21 cellular contexts compared by ENCODE assay signal in the genomic region with DNA sequence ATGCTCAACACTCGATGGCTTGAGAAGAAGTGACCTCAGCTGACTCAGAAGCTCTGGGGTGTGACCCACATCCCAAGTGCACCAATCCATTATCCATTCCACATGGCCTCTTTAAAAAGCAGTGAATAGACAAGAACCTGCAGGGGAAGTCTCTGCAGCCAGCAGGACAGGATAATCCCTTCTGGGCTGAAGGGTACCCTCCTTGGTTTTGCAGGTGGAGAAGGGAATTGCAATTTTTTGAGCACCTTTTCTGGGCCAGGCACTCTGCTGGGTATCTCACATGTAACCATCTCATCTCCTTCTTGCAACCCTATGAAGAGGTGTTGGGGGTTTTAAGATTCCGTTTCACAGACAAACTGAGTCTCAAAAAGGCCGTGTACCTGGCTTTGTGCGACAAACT.
"Had no signal": no experiment of that assay in that cellular context is flagged by ENCODE, and none has a peak within 500 bp of the region (broad histone marks: within the 10 kb centered on the region; RNA-seq: fewer than 3 reads in every experiment).

No MANE protein-coding gene starts in this region.

- H3K79me2 ChIP-seq: hepatocyte had no signal

- H3K4me2 ChIP-seq: hepatocyte had no signal

- H3K27ac Mint-ChIP-seq: naive B cell; nephron; stimulated activated naive B cell treated with anti-CD40 and anti-IgM and Interleukin-4, amounts not matched to agents 10 μg/mL and 1 μg/mL and 100 μg/mL, for 72 hours; stimulated activated naive CD8-positive, alpha-beta T cell treated with anti-CD3 and anti-CD28 coated beads, Interleukin-15, amount 100 ng/mL, for 72 hours had no signal

- H3K4me1 Mint-ChIP-seq: naive B cell; nephron; stimulated activated naive B cell treated with anti-CD40 and anti-IgM and Interleukin-4, amounts not matched to agents 10 μg/mL and 1 μg/mL and 100 μg/mL, for 72 hours; stimulated activated naive CD8-positive, alpha-beta T cell treated with anti-CD3 and anti-CD28 coated beads, Interleukin-15, amount 100 ng/mL, for 72 hours had no signal

- H3K36me3 ChIP-seq: colonic mucosa, spleen, tibial nerve, upper lobe of right lung had no signal

- H3K9me3 ChIP-seq: colonic mucosa, psoas muscle, testis, tibial nerve, upper lobe of right lung had no signal

- H3K4me3 Mint-ChIP-seq: naive B cell; nephron; stimulated activated naive B cell treated with anti-CD40 and anti-IgM and Interleukin-4, amounts not matched to agents 10 μg/mL and 1 μg/mL and 100 μg/mL, for 72 hours; stimulated activated naive CD8-positive, alpha-beta T cell treated with anti-CD3 and anti-CD28 coated beads, Interleukin-15, amount 100 ng/mL, for 72 hours had no signal

- ATAC-seq: left colon; sciatic nerve; stimulated activated naive B cell treated with anti-CD40 and anti-IgM and Interleukin-4, amounts not matched to agents 10 μg/mL and 1 μg/mL and 100 μg/mL, for 72 hours; stimulated activated naive CD8-positive, alpha-beta T cell treated with anti-CD3 and anti-CD28 coated beads, Interleukin-15, amount 100 ng/mL, for 72 hours; upper lobe of right lung had no signal

- H3K4me3 ChIP-seq: colonic mucosa, hepatocyte, psoas muscle, spleen, testis, tibial nerve, upper lobe of right lung had no signal

- H3K27me3 ChIP-seq: colonic mucosa, testis, tibial nerve had no signal

- H3K27ac ChIP-seq: colonic mucosa, hepatocyte, psoas muscle, spleen, testis, tibial nerve, upper lobe of right lung had no signal

- H2AFZ ChIP-seq: hepatocyte had no signal

- H3K4me1 ChIP-seq: colonic mucosa, psoas muscle, spleen, testis, tibial nerve, upper lobe of right lung had no signal

- DNase-seq: colonic mucosa; effector CD4-positive, alpha-beta T cell; foreskin melanocyte; head of caudate nucleus; left colon; mesendoderm; naive B cell; psoas muscle; retina; spleen; stimulated activated CD4-positive, alpha-beta T cell treated with anti-CD3 and anti-CD28 coated beads, Interleukin-15, amount 100 ng/mL, for 24 hours; stimulated activated CD4-positive, alpha-beta T cell treated with anti-CD3 and anti-CD28 coated beads, Interleukin-1b, Interleukin-23, amount 100 ng/mL, for 48 hours; stimulated activated CD4-positive, alpha-beta T cell treated with anti-CD3 and anti-CD28 coated beads, Interleukin-4, amount 100 ng/mL, for 24 hours; stimulated activated naive B cell treated with anti-CD40 and anti-IgM and Interleukin-4, amounts not matched to agents 10 μg/mL and 1 μg/mL and 100 μg/mL, for 72 hours; stimulated activated naive CD8-positive, alpha-beta T cell treated with anti-CD3 and anti-CD28 coated beads, Interleukin-15, amount 100 ng/mL, for 72 hours; testis; upper lobe of right lung had no signal
